ENCODE assay signal across 8 cellular contexts in the genomic region with DNA sequence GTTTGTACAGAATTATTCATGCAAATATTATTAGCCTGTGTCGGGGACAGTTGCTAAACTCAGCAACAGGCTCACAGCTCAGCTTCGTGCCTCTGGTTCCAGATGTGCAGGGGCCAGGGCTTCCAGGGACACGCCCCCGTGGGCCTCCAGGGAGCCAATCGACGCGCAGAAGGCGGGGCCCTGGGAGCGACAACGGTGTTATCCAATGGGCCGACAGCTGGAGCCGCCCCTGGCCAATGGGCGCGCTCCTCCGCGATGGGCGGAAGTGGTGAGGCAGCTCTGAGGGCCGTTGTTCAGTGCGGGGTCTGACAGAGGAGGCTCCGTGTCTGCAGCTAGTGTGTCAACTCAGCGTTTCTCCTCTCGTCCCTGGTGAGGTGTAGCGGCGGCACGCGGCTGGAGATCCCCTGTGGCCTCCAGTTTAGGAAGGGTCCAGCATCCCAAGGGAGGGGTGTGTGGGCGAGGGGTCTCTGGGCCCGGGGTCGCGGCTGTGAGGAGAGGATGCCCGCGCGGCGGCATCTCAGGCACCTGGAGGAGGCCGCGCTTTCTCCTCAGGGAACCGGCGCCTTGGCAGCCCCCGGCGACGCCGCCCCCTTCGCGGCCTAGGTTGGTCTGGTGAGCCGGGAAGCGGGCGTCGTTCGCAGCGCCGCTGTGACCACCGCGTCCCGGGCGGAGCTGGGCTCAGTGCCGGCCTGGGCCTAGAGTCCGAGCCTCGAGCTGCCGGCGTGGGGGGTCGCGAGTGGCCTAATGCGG. TPM values are rescaled to one million over a fixed set of nuclear protein-coding genes. Genes with fewer than 3 reads are reported as not detected.
DNase-seq lines count a peak whose midpoint lies in the region; ATAC-seq, FAIRE-seq and TF ChIP-seq lines count a peak whose summit lies in the region.

A gene with protein sequence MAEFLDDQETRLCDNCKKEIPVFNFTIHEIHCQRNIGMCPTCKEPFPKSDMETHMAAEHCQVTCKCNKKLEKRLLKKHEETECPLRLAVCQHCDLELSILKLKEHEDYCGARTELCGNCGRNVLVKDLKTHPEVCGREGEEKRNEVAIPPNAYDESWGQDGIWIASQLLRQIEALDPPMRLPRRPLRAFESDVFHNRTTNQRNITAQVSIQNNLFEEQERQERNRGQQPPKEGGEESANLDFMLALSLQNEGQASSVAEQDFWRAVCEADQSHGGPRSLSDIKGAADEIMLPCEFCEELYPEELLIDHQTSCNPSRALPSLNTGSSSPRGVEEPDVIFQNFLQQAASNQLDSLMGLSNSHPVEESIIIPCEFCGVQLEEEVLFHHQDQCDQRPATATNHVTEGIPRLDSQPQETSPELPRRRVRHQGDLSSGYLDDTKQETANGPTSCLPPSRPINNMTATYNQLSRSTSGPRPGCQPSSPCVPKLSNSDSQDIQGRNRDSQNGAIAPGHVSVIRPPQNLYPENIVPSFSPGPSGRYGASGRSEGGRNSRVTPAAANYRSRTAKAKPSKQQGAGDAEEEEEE (plus strand): TSS at position 311 of the 750 bp plus-strand sequence. CDS start 4,963 bp downstream, outside the sequence.

- TF ChIP-seq POLR2A in GM19193 (IDR thresholded peaks at IDR 0.05; ENCODE audit: extremely low read depth, insufficient read depth, insufficient read length), result peak; percentile 99

- peak within 1 kb of the TSS; percentile 84 to 88 for H3K9ac ChIP-seq in kidney (ENCODE audit: low read length in 2 of 2)

- H3K27ac Mint-ChIP-seq in chondrocyte (ENCODE audit: unreplicated experiment), result peak within 1 kb of the TSS; percentile 93

- peak; percentile 10 for TF ChIP-seq CTCF in chondrocyte (IDR thresholded peaks at IDR 0.05)
- no peak for TF ChIP-seq CTCF in kidney (IDR thresholded peaks at IDR 0.05; ENCODE audit: borderline replicate concordance, extremely low read depth, insufficient read depth)

- H3K4me1 ChIP-seq in kidney (ENCODE audit: control insufficient read depth in 1 of 2, insufficient read depth in 1 of 2, low read depth in 1 of 2, low read length in 2 of 2), result peaks cover 3 to 11% of the 10 kb centered on the region in 2 donors

- no peaks in the 10 kb centered on the region for H3K27me3 Mint-ChIP-seq in chondrocyte (ENCODE audit: low read depth)

- peak; percentile 92 for FAIRE-seq in kidney (lab: Jason Lieb, UNC)

- H3K4me3 Mint-ChIP-seq in chondrocyte (ENCODE audit: unreplicated experiment), result peak within 1 kb of the TSS; percentile 78

- H3K4me1 Mint-ChIP-seq in chondrocyte (ENCODE audit: low read depth), result peaks cover 49% of the 10 kb centered on the region

- H3K27ac ChIP-seq in kidney (ENCODE audit: low read depth in 2 of 2, low read length in 2 of 2), result peak within 1 kb of the TSS; percentile 82 to 83

- intact Hi-C loops in kidney (cut with DNase I), result no loop called here

- H3K9me3 ChIP-seq in kidney (ENCODE audit: control insufficient read depth in 1 of 2, low read length in 2 of 2), result no peaks in the 10 kb centered on the region

- H3K36me3 Mint-ChIP-seq in chondrocyte (ENCODE audit: low read depth), result no peaks in the 10 kb centered on the region

- no peaks in the 10 kb centered on the region for H3K9me3 Mint-ChIP-seq in chondrocyte (ENCODE audit: low read depth)

- DNase-seq in AML-193 (lab: John Stamatoyannopoulos, UW) (peak; percentile 93 to 94), NCI-H510A treated with DMSO at 0.1 percent for 48 hours (lab: John Stamatoyannopoulos, UW) (peak; percentile 93), chondrocyte (ENCODE audit: low spot score) (peak; percentile 99), kidney (peak; percentile 99)
- peak; percentile 96 to 98 for DNase-seq in activated CD4-positive, alpha-beta T cell treated with anti-CD3 and anti-CD28 coated beads for 24 hours (ENCODE audit: low read depth in 2 of 2)
- DNase-seq in stimulated activated CD4-positive, alpha-beta T cell treated with anti-CD3 and anti-CD28 coated beads, Interleukin-15, amount 100 ng/mL, for 24 hours, result peak; percentile 99

- H3K4me3 ChIP-seq in kidney (ENCODE audit: low read length in 2 of 2), result peak within 1 kb of the TSS; percentile 90 to 94

- no peaks in the 10 kb centered on the region for H3K36me3 ChIP-seq in kidney (ENCODE audit: control insufficient read depth in 1 of 2, insufficient read depth in 2 of 2, low read length in 2 of 2)

- peak; percentile 93 for ATAC-seq in HG03439 (IDR thresholded peaks at IDR 0.05; ENCODE audit: unreplicated experiment)

RNA-seq across cellular contexts. Expression of the gene that starts here (rescaled TPM):
- 27.5 to 34.0 TPM (median 29.7 TPM) in 3 replicates for total RNA-seq in chondrocyte
- total RNA-seq in kidney, result 27.1 TPM
- polyA plus RNA-seq in kidney (ENCODE audit: insufficient read depth, low read depth, low replicate concordance), result 16.4 TPM

Comparison
In these comparisons a context has a peak if more than half of its experiments do, and no peak if none do; other contexts are left out.
1. Peak in every context shown above with its lines: DNase-seq, ATAC-seq, H3K4me3 ChIP-seq and H3K27ac ChIP-seq.